ENCODE assay signal across 19 cellular contexts in genomic region chr1:63074321-63074720, GRCh38.
A peak's percentile ranks its signal among the peaks of the same experiment; 100 is the strongest.
DNase-seq lines count a peak whose midpoint lies in the region; ATAC-seq and TF ChIP-seq lines count a peak whose summit lies in the region.
"Had no signal": no experiment of that assay in that cellular context is flagged by ENCODE, and none has a peak within 500 bp of the region (broad histone marks: within the 10 kb centered on the region; RNA-seq: fewer than 3 reads in every experiment).

No MANE protein-coding gene starts in this region.

- no peak for ATAC-seq in GM19023 (IDR thresholded peaks at IDR 0.05; ENCODE audit: unreplicated experiment)
- ATAC-seq in GM18873 (IDR thresholded peaks at IDR 0.05; ENCODE audit: low FRiP score, unreplicated experiment) = no peak

- H3K4me1 ChIP-seq in left ventricle myocardium inferior = peaks cover 5% of the 10 kb centered on the region
- H3K4me1 ChIP-seq in right atrium auricular region = no peaks in the 10 kb centered on the region
- no peaks in the 10 kb centered on the region for H3K4me1 ChIP-seq in ectodermal cell (ENCODE audit: control insufficient read depth, insufficient read depth, low read length)
- H3K4me1 ChIP-seq in mesenchymal stem cell (ENCODE audit: control insufficient read depth, insufficient read depth, low read depth, low read length) = peaks cover 8% of the 10 kb centered on the region
- H3K4me1 ChIP-seq: uterus had no signal

- no peak overlapping the region for H4K8ac ChIP-seq in mesenchymal stem cell (ENCODE audit: low read length)

- H3K23ac ChIP-seq in mesenchymal stem cell (ENCODE audit: low read length in 2 of 2) = no peak overlapping the region

- TF ChIP-seq CTCF in left ventricle myocardium inferior (IDR thresholded peaks at IDR 0.05; ENCODE audit: borderline replicate concordance) (no peak), right atrium auricular region (IDR thresholded peaks at IDR 0.05) (no peak)

- no peak overlapping the region for H2BK12ac ChIP-seq in mesenchymal stem cell (ENCODE audit: low read length in 2 of 2)

- H2BK5ac ChIP-seq in mesenchymal stem cell (ENCODE audit: low read depth, low read length, poor library complexity, severe bottlenecking) = no peak overlapping the region

- H3K9me3 ChIP-seq in left ventricle myocardium inferior (replicated peaks) = peaks cover 14% of the 10 kb centered on the region
- peaks cover 0 to 12% of the 10 kb centered on the region in 2 donors for H3K9me3 ChIP-seq in right atrium auricular region
- no peaks in the 10 kb centered on the region for H3K9me3 ChIP-seq in ectodermal cell (ENCODE audit: control insufficient read depth, low read length)
- H3K9me3 ChIP-seq in mesenchymal stem cell (ENCODE audit: control insufficient read depth, low read length) = peaks cover 12% of the 10 kb centered on the region
- H3K9me3 ChIP-seq: uterus had no signal

- H3K27me3 ChIP-seq in left ventricle myocardium inferior (ENCODE audit: low read depth) (peaks cover 86% of the 10 kb centered on the region), right atrium auricular region (no peaks in the 10 kb centered on the region), ectodermal cell (ENCODE audit: control insufficient read depth, insufficient read depth, low read length, poor library complexity, severe bottlenecking) (peaks cover 41% of the 10 kb centered on the region), mesenchymal stem cell (ENCODE audit: control insufficient read depth in 1 of 2, insufficient read depth in 1 of 2, low read length in 2 of 2) (peaks cover 0 to 59% of the 10 kb centered on the region in 2 experiments)
- H3K27me3 ChIP-seq: uterus had no signal

- H3K9ac ChIP-seq in mesenchymal stem cell (ENCODE audit: low read length) = no peak overlapping the region

- no peak overlapping the region for H2AFZ ChIP-seq in mesenchymal stem cell (ENCODE audit: low read depth, low read length)

- H3K36me3 ChIP-seq in left ventricle myocardium inferior (no peaks in the 10 kb centered on the region), right atrium auricular region (no peaks in the 10 kb centered on the region), ectodermal cell (ENCODE audit: control insufficient read depth, insufficient read depth, low read length) (no peaks in the 10 kb centered on the region), mesenchymal stem cell (ENCODE audit: control insufficient read depth in 1 of 2, insufficient read depth in 2 of 2, low read depth in 1 of 2, low read length in 2 of 2) (no peaks in the 10 kb centered on the region)
- H3K36me3 ChIP-seq: uterus had no signal

- H3K18ac ChIP-seq in mesenchymal stem cell (ENCODE audit: low read depth in 1 of 2, low read length in 2 of 2) = no peak overlapping the region

- H2BK120ac ChIP-seq in mesenchymal stem cell (ENCODE audit: low read depth, low read length) = no peak overlapping the region

- WGBS in ectodermal cell, 2 experiments = 84 to 89% methylated on average over 15 of the region's 15 CpGs
- 46% methylated on average over 15 of the region's 15 CpGs for WGBS in mesenchymal stem cell

- H3K4ac ChIP-seq in mesenchymal stem cell (ENCODE audit: low read depth in 1 of 2, low read length in 2 of 2) = no peak overlapping the region

- no peak overlapping the region for H3K27ac ChIP-seq in left ventricle myocardium inferior (replicated peaks)
- H3K27ac ChIP-seq in right atrium auricular region = no peak overlapping the region
- H3K27ac ChIP-seq in ectodermal cell (ENCODE audit: insufficient read depth, low read depth, low read length, poor library complexity, severe bottlenecking) = no peak overlapping the region
- no peak overlapping the region for H3K27ac ChIP-seq in mesenchymal stem cell (ENCODE audit: low read length, poor library complexity, severe bottlenecking)
- H3K27ac ChIP-seq: SK-N-MC, uterus had no signal

- H3K14ac ChIP-seq in mesenchymal stem cell (ENCODE audit: low read length in 2 of 2) = no peak overlapping the region

- H2AK5ac ChIP-seq in mesenchymal stem cell (ENCODE audit: low read length, severe bottlenecking) = no peak overlapping the region

- peak overlapping the region; percentile 58 for H3K4me3 ChIP-seq in left ventricle myocardium inferior
- no peak overlapping the region for H3K4me3 ChIP-seq in right atrium auricular region
- H3K4me3 ChIP-seq in ectodermal cell (ENCODE audit: insufficient read depth, low read depth, low read length) = peak overlapping the region; percentile 38
- peak overlapping the region; percentile 57 to 58 for H3K4me3 ChIP-seq in mesenchymal stem cell (ENCODE audit: insufficient read depth in 1 of 2, low read depth in 1 of 2, low read length in 2 of 2)
- H3K4me3 ChIP-seq: SK-N-MC, uterus had no signal

- no peak overlapping the region for H4K91ac ChIP-seq in mesenchymal stem cell (ENCODE audit: low read length)

- peak overlapping the region; percentile 81 for H3K4me2 ChIP-seq in mesenchymal stem cell (ENCODE audit: low read length, poor library complexity, severe bottlenecking)

- H3K79me1 ChIP-seq in mesenchymal stem cell (replicated peaks; ENCODE audit: low read length, poor library complexity, severe bottlenecking) = no peaks in the 10 kb centered on the region

- intact Hi-C loops in left ventricle myocardium inferior (cut with micrococcal nuclease) = no loop called here

- H2BK15ac ChIP-seq in mesenchymal stem cell (ENCODE audit: low read depth, poor library complexity, severe bottlenecking) = no peak overlapping the region

- DNase-seq in left ventricle myocardium inferior = no peak
- no peak for DNase-seq in right atrium auricular region (ENCODE audit: low spot score)
- DNase-seq in mesenchymal stem cell = no peak
- no peak for DNase-seq in NCI-H2081 (lab: John Stamatoyannopoulos, UW)
- no peak for DNase-seq in GF-D8 (lab: John Stamatoyannopoulos, UW)
- DNase-seq: activated CD4-positive, alpha-beta T cell treated with anti-CD3 and anti-CD28 coated beads for 1 hour; activated CD8-positive, alpha-beta memory T cell treated with anti-CD3 and anti-CD28 coated beads for 24 hours; activated naive CD4-positive, alpha-beta T cell treated with anti-CD3 and anti-CD28 coated beads, Interleukin-2, amount 50 U/mL, for 16 hours; activated T-cell treated with anti-CD3 and anti-CD28 coated beads, Interleukin-2, amount 50 U/mL, for 48 hours; foreskin melanocyte; MM.1S; NCI-H1694; stimulated activated CD4-positive, alpha-beta T cell treated with anti-CD3 and anti-CD28 coated beads, Interleukin-4, amount 100 ng/mL, for 24 hours; T-helper 9 cell; uterus had no signal

Comparison
In these comparisons a context has a peak if more than half of its experiments do, and no peak if none do; other contexts are left out.
1. H3K4me3 ChIP-seq: peak in left ventricle myocardium inferior (single experiment), ectodermal cell (single experiment) and mesenchymal stem cell (2 of 2); none in right atrium auricular region (0 of 2).